In genomic region chr3:43621974-43622739, GRCh38 we compare ENCODE assay signal across 1 cellular context.
TF ChIP-seq lines count a peak whose summit lies in the region.

Gene ANO10 (minus strand): TSS chr3:43622011. CDS start chr3:43605852, 16,159 bp downstream.

TF ChIP-seq in HepG2, 621 proteins besides CTCF, POLR2A, EP300 and RAD21 (continued from another document and continues in another):
- TF ChIP-seq TARDBP (CRISPR knock-in tag; IDR thresholded peaks at IDR 0.05) (0 out of 2 replicates have a peak, but pooled peaks have one; percentile 30), ASH2L (IDR thresholded peaks at IDR 0.05; ENCODE audit: insufficient read length, low read depth, low read length) (peak; percentile 23), EED (CRISPR knock-in tag; IDR thresholded peaks at IDR 0.05) (no peak), ZNF556 (CRISPR knock-in tag; IDR thresholded peaks at IDR 0.05; ENCODE audit: borderline replicate concordance) (no peak), NFYC (CRISPR knock-in tag; IDR thresholded peaks at IDR 0.05) (peak; percentile 76), KLF16 (CRISPR knock-in tag; IDR thresholded peaks at IDR 0.05) (peak in 1 of 2 experiments; percentile 59; a peak in 1 of 4 replicates), NRL (CRISPR knock-in tag; IDR thresholded peaks at IDR 0.05; ENCODE audit: borderline replicate concordance) (0 out of 2 replicates have a peak, but pooled peaks have one; percentile 3), SAP130 (CRISPR knock-in tag; IDR thresholded peaks at IDR 0.05; ENCODE audit: low read depth) (peak; percentile 85), SOX13 (IDR thresholded peaks at IDR 0.05) (no peak), SOX13 (CRISPR knock-in tag; conservative IDR thresholded peaks at IDR 0.05 in 1 of 2, IDR thresholded peaks at IDR 0.05 in 1 of 2) (0 out of 4 replicates have a peak, but pooled peaks of 1 of the 2 experiments have one; percentile 4), TEAD3 (CRISPR knock-in tag; optimal IDR thresholded peaks at IDR 0.05; ENCODE audit: borderline replicate concordance) (peak; percentile 29), ZFP41 (CRISPR knock-in tag; IDR thresholded peaks at IDR 0.05; ENCODE audit: borderline replicate concordance) (no peak), NR2F6 (IDR thresholded peaks at IDR 0.05) (no peak), NR2F6 (CRISPR knock-in tag; IDR thresholded peaks at IDR 0.05) (0 out of 2 replicates have a peak, but pooled peaks have one; percentile 8), USF2 (IDR thresholded peaks at IDR 0.05; ENCODE audit: low read depth, low read length) (no peak), USF2 (CRISPR knock-in tag; IDR thresholded peaks at IDR 0.05; ENCODE audit: borderline replicate concordance) (no peak), TFDP1 (CRISPR knock-in tag; IDR thresholded peaks at IDR 0.05; ENCODE audit: borderline replicate concordance) (peak; percentile 61; the same call in 1 of the 2 replicates), TFE3 (CRISPR knock-in tag; IDR thresholded peaks at IDR 0.05) (peak; percentile 47; the same call in 1 of the 2 replicates), KMT2A (CRISPR knock-in tag; IDR thresholded peaks at IDR 0.05) (peak; percentile 29; the same call in 1 of the 2 replicates), ZFP91 (CRISPR knock-in tag; IDR thresholded peaks at IDR 0.05; ENCODE audit: borderline replicate concordance) (peak; percentile 64; the same call in 1 of the 2 replicates), LRRFIP1 (CRISPR knock-in tag; conservative IDR thresholded peaks at IDR 0.05) (no peak), NFYB (CRISPR knock-in tag; IDR thresholded peaks at IDR 0.05) (peak; percentile 76), GABPA (IDR thresholded peaks at IDR 0.05; ENCODE audit: low read depth, low read length) (no peak), GABPA (CRISPR knock-in tag; IDR thresholded peaks at IDR 0.05; ENCODE audit: low read depth) (0 out of 2 replicates have a peak, but pooled peaks have one; percentile 26), SP1 (IDR thresholded peaks at IDR 0.05) (no peak; the same call in 1 of the 2 replicates), SP1 (CRISPR knock-in tag; IDR thresholded peaks at IDR 0.05) (peak; percentile 75), ZNF816 (CRISPR knock-in tag; IDR thresholded peaks at IDR 0.05; ENCODE audit: borderline replicate concordance) (peak; percentile 3; the same call in 1 of the 2 replicates), DRAP1 (CRISPR knock-in tag; IDR thresholded peaks at IDR 0.05) (peak; percentile 66), SPEN (CRISPR knock-in tag; IDR thresholded peaks at IDR 0.05; ENCODE audit: low read depth) (0 out of 2 replicates have a peak, but pooled peaks have one; percentile 11), TFDP2 (CRISPR knock-in tag; IDR thresholded peaks at IDR 0.05) (0 out of 2 replicates have a peak, but pooled peaks have one; percentile 30), RBFOX2 (IDR thresholded peaks at IDR 0.05; ENCODE audit: low read depth, low read length) (0 out of 2 replicates have a peak, but pooled peaks have one; percentile 5), FOXA3 (CRISPR knock-in tag; IDR thresholded peaks at IDR 0.05) (peak; percentile 18; the same call in 1 of the 2 replicates), ZNF687 (CRISPR knock-in tag; IDR thresholded peaks at IDR 0.05) (peak; percentile 75), MAFF (IDR thresholded peaks at IDR 0.05; ENCODE audit: low read depth, low read length) (no peak), IRF2 (CRISPR knock-in tag; IDR thresholded peaks at IDR 0.05) (peak; percentile 65; the same call in 1 of the 2 replicates), RXRB (CRISPR knock-in tag; IDR thresholded peaks at IDR 0.05; ENCODE audit: borderline replicate concordance) (0 out of 2 replicates have a peak, but pooled peaks have one; percentile 21), NFKB2 (CRISPR knock-in tag; IDR thresholded peaks at IDR 0.05; ENCODE audit: borderline replicate concordance) (peak; percentile 25; the same call in 1 of the 2 replicates), PHF8 (CRISPR knock-in tag; IDR thresholded peaks at IDR 0.05) (peak; percentile 7), ZIK1 (CRISPR knock-in tag; IDR thresholded peaks at IDR 0.05; ENCODE audit: borderline replicate concordance, low read depth) (0 out of 2 replicates have a peak, but pooled peaks have one; percentile 42), SIX4 (CRISPR knock-in tag; IDR thresholded peaks at IDR 0.05) (0 out of 2 replicates have a peak, but pooled peaks have one; percentile 11), POGK (CRISPR knock-in tag; conservative IDR thresholded peaks at IDR 0.05) (0 out of 2 replicates have a peak, but pooled peaks have one; percentile 21), SMARCC2 (IDR thresholded peaks at IDR 0.05) (no peak), ZNF629 (CRISPR knock-in tag; conservative IDR thresholded peaks at IDR 0.05) (no peak), RNF2 (conservative IDR thresholded peaks at IDR 0.05; ENCODE audit: low read depth) (0 out of 2 replicates have a peak, but pooled peaks have one; percentile 35), HDAC1 (CRISPR knock-in tag; IDR thresholded peaks at IDR 0.05) (0 out of 2 replicates have a peak, but pooled peaks have one; percentile 8), NCOA1 (CRISPR knock-in tag; IDR thresholded peaks at IDR 0.05) (no peak), MXI1 (IDR thresholded peaks at IDR 0.05; ENCODE audit: borderline replicate concordance, low read depth, low read length) (peak; percentile 80; the same call in 1 of the 3 replicates)
